In the genomic region with DNA sequence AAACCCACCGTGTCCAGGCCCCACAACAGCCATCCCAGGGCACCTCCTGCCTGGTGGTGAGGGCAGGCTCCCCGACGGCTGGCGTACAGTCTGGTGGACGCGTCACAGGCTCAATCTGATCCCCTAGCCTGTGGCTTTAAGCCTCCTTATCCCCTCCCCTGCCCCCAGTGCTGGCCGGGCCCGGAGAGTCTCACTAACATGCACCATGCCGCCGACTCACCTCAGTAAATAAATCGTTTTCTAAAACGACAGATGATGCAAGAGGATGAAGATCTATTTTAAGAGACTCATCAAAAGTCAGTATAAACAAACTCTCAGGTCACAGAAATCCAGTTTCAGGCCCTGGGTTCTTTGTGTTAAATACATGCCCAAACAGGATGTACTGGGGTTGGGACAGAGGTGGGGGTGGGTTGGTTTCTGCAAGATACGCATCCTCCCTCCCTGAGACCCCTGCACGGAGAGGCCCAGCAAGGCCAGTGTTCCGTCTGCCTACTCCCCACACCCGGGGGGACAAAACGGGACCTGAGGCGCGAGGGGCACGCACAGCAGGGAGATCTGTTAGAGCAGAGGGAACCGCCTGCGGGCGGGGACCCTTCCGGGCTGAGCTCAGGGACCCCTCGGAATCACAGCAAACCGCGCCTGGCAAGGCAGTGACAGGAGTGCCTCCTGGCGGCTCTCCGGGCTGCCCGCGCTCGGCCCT, we compare ENCODE assay signal across 12 cellular contexts. TPM values are rescaled to one million over a fixed set of nuclear protein-coding genes. Genes with fewer than 3 reads are reported as not detected.
DNase-seq lines count a peak whose midpoint lies in the region; ATAC-seq and TF ChIP-seq lines count a peak whose summit lies in the region.
"Had no signal": no experiment of that assay in that cellular context is flagged by ENCODE, and none has a peak within 500 bp of the region (broad histone marks: within the 10 kb centered on the region; RNA-seq: fewer than 3 reads in every experiment).

No MANE protein-coding gene starts in this region.

- peak overlapping the region; percentile 37 for H3K9ac ChIP-seq in iPS-15b (ENCODE audit: low read depth, low read length)

- peaks cover 8% of the 10 kb centered on the region for H3K4me1 ChIP-seq in iPS-15b (ENCODE audit: control insufficient read depth, insufficient read depth, low read length)

- peak overlapping the region; percentile 94 for H3K27ac Mint-ChIP-seq in activated T-helper 17 cell treated with anti-CD3 and anti-CD28 coated beads, Interleukin-2, amount 50 U/mL, for 72 hours
- H3K27ac Mint-ChIP-seq in type B pancreatic cell = no peak overlapping the region

- H3K36me3 Mint-ChIP-seq in activated T-helper 17 cell treated with anti-CD3 and anti-CD28 coated beads, Interleukin-2, amount 50 U/mL, for 72 hours (ENCODE audit: low read depth) = peaks cover 48% of the 10 kb centered on the region
- no peaks in the 10 kb centered on the region for H3K36me3 Mint-ChIP-seq in type B pancreatic cell
- H3K36me3 Mint-ChIP-seq: IgD-negative memory B cell had no signal

- DNase-seq in activated naive CD4-positive, alpha-beta T cell treated with Interleukin-2 at 50 U/mL for 16 hours = peak; percentile 32
- no peak for DNase-seq in activated naive CD4-positive, alpha-beta T cell treated with anti-CD3 and anti-CD28 coated beads, Interleukin-2, amount 50 U/mL, for 16 hours
- DNase-seq in type B pancreatic cell (ENCODE audit: extremely low spot score, unreplicated experiment) (no peak), medulla oblongata (ENCODE audit: extremely low spot score) (no peak), GM13976 (ENCODE audit: low spot score) (no peak)
- DNase-seq: colonic mucosa had no signal

- ATAC-seq in activated T-helper 17 cell treated with anti-CD3 and anti-CD28 coated beads, Interleukin-2, amount 50 U/mL, for 72 hours (replicated peaks) = no peak
- ATAC-seq in GM19455 (IDR thresholded peaks at IDR 0.05; ENCODE audit: unreplicated experiment) = no peak
- ATAC-seq: Right ventricle myocardium inferior had no signal

- H3K9me3 Mint-ChIP-seq in activated T-helper 17 cell treated with anti-CD3 and anti-CD28 coated beads, Interleukin-2, amount 50 U/mL, for 72 hours = no peaks in the 10 kb centered on the region
- H3K9me3 Mint-ChIP-seq in type B pancreatic cell = no peaks in the 10 kb centered on the region
- H3K9me3 Mint-ChIP-seq: IgD-negative memory B cell had no signal

- in situ Hi-C loops in GM13976 (cut with MboI; ENCODE audit: low sequenced_read_pairs, unreplicated experiment) = no loop called here

- no peak for TF ChIP-seq CTCF in type B pancreatic cell (conservative IDR thresholded peaks at IDR 0.05)
- TF ChIP-seq CTCF in GM13976 (IDR thresholded peaks at IDR 0.05; ENCODE audit: borderline replicate concordance, control extremely low read depth, extremely low read depth, insufficient read depth, missing control alignments) = no peak

- H3K4me3 ChIP-seq in iPS-15b (ENCODE audit: low read depth, low read length) = no peak overlapping the region
- H3K4me3 ChIP-seq: colonic mucosa, skin epidermis had no signal

- peaks cover 31% of the 10 kb centered on the region for H3K36me3 ChIP-seq in iPS-15b (ENCODE audit: control insufficient read depth, insufficient read depth, low read length)

- H3K27me3 Mint-ChIP-seq in activated T-helper 17 cell treated with anti-CD3 and anti-CD28 coated beads, Interleukin-2, amount 50 U/mL, for 72 hours = no peaks in the 10 kb centered on the region
- peaks cover 7% of the 10 kb centered on the region for H3K27me3 Mint-ChIP-seq in type B pancreatic cell
- H3K27me3 Mint-ChIP-seq: IgD-negative memory B cell had no signal

- H3K27me3 ChIP-seq in iPS-15b (ENCODE audit: control insufficient read depth, insufficient read depth, low read length) = peaks cover 15% of the 10 kb centered on the region
- H3K27me3 ChIP-seq: colonic mucosa had no signal

- H3K4me1 Mint-ChIP-seq in activated T-helper 17 cell treated with anti-CD3 and anti-CD28 coated beads, Interleukin-2, amount 50 U/mL, for 72 hours = peaks cover 32% of the 10 kb centered on the region
- peaks cover 20% of the 10 kb centered on the region for H3K4me1 Mint-ChIP-seq in type B pancreatic cell (ENCODE audit: unreplicated experiment)

- peak overlapping the region; percentile 93 for H3K4me3 Mint-ChIP-seq in activated T-helper 17 cell treated with anti-CD3 and anti-CD28 coated beads, Interleukin-2, amount 50 U/mL, for 72 hours
- peak overlapping the region; percentile 41 for H3K4me3 Mint-ChIP-seq in type B pancreatic cell

- no peaks in the 10 kb centered on the region for H3K9me3 ChIP-seq in iPS-15b (ENCODE audit: control insufficient read depth, insufficient read depth, low read length)
- H3K9me3 ChIP-seq: colonic mucosa had no signal

RNA-seq across cellular contexts. Expression of a gene that starts 3.1 kb away (rescaled TPM):
- 10 to 100 TPM; 41.7 to 54.9 TPM for total RNA-seq in activated T-helper 17 cell treated with anti-CD3 and anti-CD28 coated beads, Interleukin-2, amount 50 U/mL, for 72 hours
- total RNA-seq in type B pancreatic cell (ENCODE audit: low replicate concordance) = 36.4 and 49.1 TPM in 2 replicates

RNA-seq across cellular contexts. Expression of a gene that starts 6.7 kb away (rescaled TPM):
- not detected for total RNA-seq in activated T-helper 17 cell treated with anti-CD3 and anti-CD28 coated beads, Interleukin-2, amount 50 U/mL, for 72 hours
- 4.5 and 5.1 TPM in 2 replicates for total RNA-seq in type B pancreatic cell (ENCODE audit: low replicate concordance)

RNA-seq across cellular contexts. Expression of a gene that starts 32.8 kb away (rescaled TPM):
- 100 to 1,000 TPM in 1 of 2 donors, 10 to 100 TPM in 1; 93.2 to 299 TPM for total RNA-seq in activated T-helper 17 cell treated with anti-CD3 and anti-CD28 coated beads, Interleukin-2, amount 50 U/mL, for 72 hours
- total RNA-seq in type B pancreatic cell (ENCODE audit: low replicate concordance) = 4.2 and 8.5 TPM in 2 replicates

RNA-seq across cellular contexts. Expression of a gene that starts 47.3 kb away (rescaled TPM):
- total RNA-seq in activated T-helper 17 cell treated with anti-CD3 and anti-CD28 coated beads, Interleukin-2, amount 50 U/mL, for 72 hours = 10 to 100 TPM in 1 of 2 donors, 1 to 10 TPM in 1; 3.4 to 28.1 TPM
- total RNA-seq in type B pancreatic cell (ENCODE audit: low replicate concordance) = 0.67 and 0.82 TPM in 2 replicates
